10 cellular contexts compared by ENCODE assay signal in the genomic region with DNA sequence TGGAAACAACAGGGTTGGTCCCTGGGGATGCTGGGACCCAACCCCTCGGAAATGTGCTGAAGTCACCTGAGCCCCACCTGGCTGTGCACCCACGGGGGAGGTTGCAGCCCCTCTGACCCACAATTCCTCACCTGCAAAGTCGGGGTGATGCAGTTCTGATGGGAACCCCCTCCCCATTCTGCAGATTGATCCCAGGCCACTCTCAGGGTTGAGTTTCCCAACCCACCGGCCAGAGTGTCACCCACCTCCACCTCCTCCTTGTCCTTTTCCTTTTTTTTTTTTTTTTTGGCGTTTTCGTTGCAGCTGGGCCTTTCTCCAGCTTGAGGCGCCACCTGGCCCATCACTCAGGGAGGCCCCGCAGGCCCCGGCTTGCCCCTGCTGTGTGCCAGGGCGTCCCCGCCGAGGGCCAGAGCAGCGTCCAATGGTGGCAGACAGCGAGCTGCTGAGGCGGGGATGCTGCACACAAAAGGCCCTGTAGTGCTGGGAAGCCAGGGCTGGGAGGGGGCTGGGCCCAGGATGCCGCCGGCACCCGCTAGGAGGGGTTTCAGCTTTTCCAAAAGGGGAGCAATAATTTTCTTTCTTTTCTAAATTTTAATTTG. TPM values are rescaled to one million over a fixed set of nuclear protein-coding genes. Genes with fewer than 3 reads are reported as not detected.
A peak's percentile ranks its signal among the peaks of the same experiment; 100 is the strongest.
DNase-seq lines count a peak whose midpoint lies in the region; ATAC-seq, FAIRE-seq and TF ChIP-seq lines count a peak whose summit lies in the region.
"Had no signal": no experiment of that assay in that cellular context is flagged by ENCODE, and none has a peak within 500 bp of the region (broad histone marks: within the 10 kb centered on the region; RNA-seq: fewer than 3 reads in every experiment).

No MANE protein-coding gene starts in this region.

- H4K20me1 ChIP-seq in K562 (replicated peaks; ENCODE audit: control insufficient read depth, insufficient read depth, low read length) = peaks cover 23% of the 10 kb centered on the region

- no peak for TF ChIP-seq CTCF in K562 (IDR thresholded peaks at IDR 0.05 in 2 of 3, conservative IDR thresholded peaks at IDR 0.05 in 1 of 3; ENCODE audit: insufficient read depth in 2 of 3, low read depth in 1 of 3, low read length in 3 of 3)

- POLR2A ChIA-PET in K562 (lab: Yijun Ruan, JAX) = interaction anchor here (0.9 to 1.0 kb wide), 2 partner anchors 23 to 34 kb away, joined by 3 read pairs; no protein-coding TSS in a partner anchor

- in situ Hi-C loops in K562 (cut with MboI) = no loop called here

- CTCF ChIA-PET in K562 (lab: Yijun Ruan, JAX; ENCODE audit: low intra/inter-chr PET ratio) = interaction anchor here (0.6 to 1.1 kb wide), 3 partner anchors 11 to 95 kb away, joined by 3 to 5 read pairs (median 4); no protein-coding TSS in a partner anchor

- ATAC-seq in K562 = no peak
- ATAC-seq in HG03439 (IDR thresholded peaks at IDR 0.05; ENCODE audit: unreplicated experiment) = no peak
- no peak for ATAC-seq in GM18520 (IDR thresholded peaks at IDR 0.05; ENCODE audit: unreplicated experiment)

- H3K27me3 ChIP-seq in K562 (ENCODE audit: control insufficient read depth in 2 of 2, insufficient read depth in 2 of 2, low read length in 2 of 2) (no peaks in the 10 kb centered on the region), mucosa of rectum (ENCODE audit: control insufficient read depth in 2 of 2, insufficient read depth in 2 of 2, low read length in 2 of 2) (no peaks in the 10 kb centered on the region)
- no peaks in the 10 kb centered on the region for H3K27me3 ChIP-seq in effector memory CD4-positive, alpha-beta T cell (replicated peaks; ENCODE audit: control insufficient read depth, insufficient read depth, low read length, poor library complexity, severe bottlenecking)

- DNase-seq in Ammon's horn (ENCODE audit: low spot score) = peak; percentile 90
- peak; percentile 8 for DNase-seq in NCI-H2029 treated with DMSO at 0.1 percent for 48 hours (lab: John Stamatoyannopoulos, UW)
- DNase-seq in K562 (ENCODE audit: extremely low read depth in 1 of 4, low spot score in 3 of 4) = no peak
- DNase-seq in SW480 (ENCODE audit: low spot score) = no peak
- no peak for DNase-seq in effector memory CD4-positive, alpha-beta T cell
- DNase-seq: activated effector memory CD4-positive, alpha-beta T cell treated with Interleukin-2 at 50 U/mL for 16 hours had no signal

- no peak for TF ChIP-seq EP300 in K562 (IDR thresholded peaks at IDR 0.05; ENCODE audit: low read length)

- H3K36me3 ChIP-seq in K562 (ENCODE audit: control insufficient read depth, insufficient read depth, low read length) (peaks cover 53% of the 10 kb centered on the region; the same call in 2 of the 3 replicates), mucosa of rectum (ENCODE audit: control insufficient read depth in 2 of 2, insufficient read depth in 2 of 2, low read length in 2 of 2) (peaks cover 0 to 7% of the 10 kb centered on the region in 2 donors)
- no peaks in the 10 kb centered on the region for H3K36me3 ChIP-seq in effector memory CD4-positive, alpha-beta T cell (ENCODE audit: control insufficient read depth, insufficient read depth, low read length)

- no peak overlapping the region for H3K4me3 ChIP-seq in K562
- peak overlapping the region in 1 of 2 donors; percentile 3 for H3K4me3 ChIP-seq in mucosa of rectum (ENCODE audit: low read length in 2 of 2)
- H3K4me3 ChIP-seq in effector memory CD4-positive, alpha-beta T cell (ENCODE audit: insufficient read depth, low read depth, low read length, poor library complexity, severe bottlenecking) = no peak overlapping the region

- 35% methylated on average over 14 of the region's 18 CpGs for WGBS in K562 (ENCODE audit: insufficient coverage, low coverage, missing lambda C conversion rate)

- peak overlapping the region; percentile 64 for H3K4me2 ChIP-seq in K562 (ENCODE audit: insufficient read depth, low read length)

- H3K9ac ChIP-seq in K562 (ENCODE audit: insufficient read depth in 1 of 2, low read depth in 2 of 2, low read length in 2 of 2) = peak overlapping the region in 1 of 2 experiments; percentile 86; a peak in 2 of 4 replicates
- H3K9ac ChIP-seq in mucosa of rectum (ENCODE audit: low read depth in 1 of 2, low read length in 2 of 2) = peak overlapping the region; percentile 32 to 60

- BruUV-seq in K562 (replicated peaks; lab: Mats Ljungman, UMichigan) = no TSS peak

- H3K9me3 ChIP-seq in K562 (replicated peaks; ENCODE audit: control insufficient read depth, insufficient read depth, low read depth, low read length) (no peaks in the 10 kb centered on the region), mucosa of rectum (ENCODE audit: control insufficient read depth in 2 of 2, low read length in 2 of 2) (no peaks in the 10 kb centered on the region)
- H3K9me3 ChIP-seq in effector memory CD4-positive, alpha-beta T cell (ENCODE audit: control insufficient read depth, low read length) = no peaks in the 10 kb centered on the region

- intact Hi-C loops in K562 (cut with micrococcal nuclease) = loop anchor here (1.0 to 10.0 kb wide), 3 partner anchors 44 to 213 kb away; no protein-coding TSS in a partner anchor

- peaks cover 65% of the 10 kb centered on the region for H3K79me2 ChIP-seq in K562 (ENCODE audit: control insufficient read depth, insufficient read depth, low read length)

- TF ChIP-seq POLR2A in K562 (conservative IDR thresholded peaks at IDR 0.05) = no peak

- peak overlapping the region; percentile 25; the same call in 1 of the 3 replicates for H3K27ac ChIP-seq in K562 (ENCODE audit: extremely low read depth, low read depth, low read length)
- H3K27ac ChIP-seq in mucosa of rectum (ENCODE audit: low read depth in 2 of 2, low read length in 2 of 2) = peak overlapping the region; percentile 34 to 76
- no peak overlapping the region for H3K27ac ChIP-seq in effector memory CD4-positive, alpha-beta T cell (ENCODE audit: insufficient read depth, low read length, poor library complexity, severe bottlenecking)

- H2AFZ ChIP-seq in K562 (ENCODE audit: low read depth, low read length) = no peak overlapping the region

- H3K9me1 ChIP-seq in K562 (ENCODE audit: control insufficient read depth, insufficient read depth, low read length) = peaks cover 3% of the 10 kb centered on the region

- TF ChIP-seq RAD21 in K562 (CRISPR knock-in tag; conservative IDR thresholded peaks at IDR 0.05 in 1 of 2, IDR thresholded peaks at IDR 0.05 in 1 of 2) = no peak

- FAIRE-seq in K562 (lab: Jason Lieb, UNC) = no peak
- FAIRE-seq: islet of Langerhans had no signal

- H3K4me1 ChIP-seq in K562 (replicated peaks in 1 of 2; ENCODE audit: control insufficient read depth in 2 of 2, insufficient read depth in 2 of 2, low read length in 2 of 2) = peaks cover 42 to 79% of the 10 kb centered on the region in 2 experiments
- peaks cover 47 to 48% of the 10 kb centered on the region in 2 donors for H3K4me1 ChIP-seq in mucosa of rectum (ENCODE audit: control insufficient read depth in 2 of 2, insufficient read depth in 2 of 2, low read length in 2 of 2)
- H3K4me1 ChIP-seq in effector memory CD4-positive, alpha-beta T cell (ENCODE audit: control insufficient read depth, insufficient read depth, low read length, poor library complexity, severe bottlenecking) = peaks cover 18% of the 10 kb centered on the region

RNA-seq across cellular contexts. Expression of gene PIK3R2, which starts 4.6 kb away (rescaled TPM):
- 17.4 and 45.8 TPM in 2 replicates for total RNA-seq in K562 (2011; cell fraction: chromatin; rRNA removed; ENCODE audit: low replicate concordance)
- 15.9 and 22.2 TPM in 2 replicates for total RNA-seq in K562 (2011; cell fraction: nucleolus; rRNA removed)
- 10.8 and 13.3 TPM in 2 replicates for total RNA-seq in K562 (2011; cell fraction: nucleoplasm; rRNA removed)
- total RNA-seq in K562 (2014; rRNA removed) (10.8 and 15.3 TPM in 2 replicates), K562 (2014; rRNA removed; fragmentation: Illumina TruSeq; extraction: Trizol) (3.3 and 4.7 TPM in 2 replicates), K562 (2015; rRNA removed; fragmentation: Illumina TruSeq; extraction: Trizol) (6.6 and 6.8 TPM in 2 replicates), K562 (2021) (37.9 and 41.2 TPM in 2 replicates)
- polyA plus RNA-seq in K562 (2011; rRNA removed) (5.3 and 7.8 TPM in 2 replicates), K562 (2014; fragmentation: Illumina TruSeq; extraction: Trizol) (1.5 and 1.6 TPM in 2 replicates), K562 (2014; fragmentation: Nextera tagmentation; extraction: Ambion mirVana) (under 1 TPM; 0.39 to 0.65 TPM), K562 (2014; rRNA removed) (6.1 and 14.0 TPM in 2 replicates)
- 5.8 and 9.6 TPM in 2 replicates for polyA plus RNA-seq in K562 (2011; cell fraction: cytosol; rRNA removed)
- polyA plus RNA-seq in K562 (2011; cell fraction: nucleus; rRNA removed) = 15.7 and 21.7 TPM in 2 replicates
- 16.2 and 18.1 TPM in 2 replicates for polyA plus RNA-seq in K562 (2012)
- polyA minus RNA-seq in K562 (2011; rRNA and poly(A)+ RNA removed) = 4.9 and 5.2 TPM in 2 replicates
- 19.0 and 26.3 TPM in 2 replicates for polyA minus RNA-seq in K562 (2011; cell fraction: cytosol; rRNA and poly(A)+ RNA removed)
- polyA minus RNA-seq in K562 (2011; cell fraction: nucleus; rRNA and poly(A)+ RNA removed) = 5.9 and 12.0 TPM in 2 replicates

RNA-seq across cellular contexts. Expression of gene IFI30, which starts 16.0 kb away (rescaled TPM):
- total RNA-seq in K562 (2011; cell fraction: chromatin; rRNA removed; ENCODE audit: low replicate concordance) = 38.5 and 88.6 TPM in 2 replicates
- 187 and 195 TPM in 2 replicates for total RNA-seq in K562 (2011; cell fraction: nucleolus; rRNA removed)
- 104 and 132 TPM in 2 replicates for total RNA-seq in K562 (2011; cell fraction: nucleoplasm; rRNA removed)
- total RNA-seq in K562 (2014; rRNA removed) (109 and 168 TPM in 2 replicates), K562 (2014; rRNA removed; fragmentation: Illumina TruSeq; extraction: Trizol) (56.6 and 63.7 TPM in 2 replicates), K562 (2015; rRNA removed; fragmentation: Illumina TruSeq; extraction: Trizol) (74.3 and 78.9 TPM in 2 replicates), K562 (2021) (103 and 119 TPM in 2 replicates)
- polyA plus RNA-seq in K562 (2011; rRNA removed) (68.3 and 111 TPM in 2 replicates), K562 (2014; fragmentation: Illumina TruSeq; extraction: Trizol) (108 and 148 TPM in 2 replicates), K562 (2014; fragmentation: Nextera tagmentation; extraction: Ambion mirVana) (100 to 1,000 TPM; 343 to 430 TPM), K562 (2014; rRNA removed) (129 and 166 TPM in 2 replicates)
- 119 and 287 TPM in 2 replicates for polyA plus RNA-seq in K562 (2011; cell fraction: cytosol; rRNA removed)
- polyA plus RNA-seq in K562 (2011; cell fraction: nucleus; rRNA removed) = 39.3 and 70.8 TPM in 2 replicates
- 58.1 and 113 TPM in 2 replicates for polyA plus RNA-seq in K562 (2012)
- 52.6 and 94.8 TPM in 2 replicates for polyA minus RNA-seq in K562 (2011; rRNA and poly(A)+ RNA removed)
- polyA minus RNA-seq in K562 (2011; cell fraction: cytosol; rRNA and poly(A)+ RNA removed) = 53.2 and 63.4 TPM in 2 replicates
- polyA minus RNA-seq in K562 (2011; cell fraction: nucleus; rRNA and poly(A)+ RNA removed) = 10.0 and 11.3 TPM in 2 replicates

RNA-seq across cellular contexts. Expression of gene MPV17L2, which starts 35.5 kb away (rescaled TPM):
- 8.8 and 30.9 TPM in 2 replicates for total RNA-seq in K562 (2011; cell fraction: chromatin; rRNA removed; ENCODE audit: low replicate concordance)
- total RNA-seq in K562 (2011; cell fraction: nucleolus; rRNA removed) = 42.9 and 46.5 TPM in 2 replicates
- total RNA-seq in K562 (2011; cell fraction: nucleoplasm; rRNA removed) = 23.2 and 24.7 TPM in 2 replicates
- total RNA-seq in K562 (2014; rRNA removed) (37.8 and 54.6 TPM in 2 replicates), K562 (2014; rRNA removed; fragmentation: Illumina TruSeq; extraction: Trizol) (11.7 and 21.1 TPM in 2 replicates), K562 (2015; rRNA removed; fragmentation: Illumina TruSeq; extraction: Trizol) (27.8 and 28.5 TPM in 2 replicates), K562 (2021) (31.7 and 33.8 TPM in 2 replicates)
- polyA plus RNA-seq in K562 (2011; rRNA removed) (28.4 and 49.3 TPM in 2 replicates), K562 (2014; fragmentation: Illumina TruSeq; extraction: Trizol) (60.2 and 60.9 TPM in 2 replicates), K562 (2014; fragmentation: Nextera tagmentation; extraction: Ambion mirVana) (10 to 100 TPM; 10.6 to 11.0 TPM), K562 (2014; rRNA removed) (60.0 and 67.1 TPM in 2 replicates)
- 61.2 and 112 TPM in 2 replicates for polyA plus RNA-seq in K562 (2011; cell fraction: cytosol; rRNA removed)
- polyA plus RNA-seq in K562 (2011; cell fraction: nucleus; rRNA removed) = 20.0 and 27.3 TPM in 2 replicates
- 30.6 and 34.2 TPM in 2 replicates for polyA plus RNA-seq in K562 (2012)
- 14.7 and 21.0 TPM in 2 replicates for polyA minus RNA-seq in K562 (2011; rRNA and poly(A)+ RNA removed)
- 13.2 and 21.0 TPM in 2 replicates for polyA minus RNA-seq in K562 (2011; cell fraction: cytosol; rRNA and poly(A)+ RNA removed)
- 10.2 and 11.6 TPM in 2 replicates for polyA minus RNA-seq in K562 (2011; cell fraction: nucleus; rRNA and poly(A)+ RNA removed)

RNA-seq across cellular contexts. Expression of gene RAB3A, which starts 46.3 kb away (rescaled TPM):
- total RNA-seq in K562 (2011; cell fraction: chromatin; rRNA removed; ENCODE audit: low replicate concordance) = 10.4 and 16.2 TPM in 2 replicates
- 8.7 and 9.3 TPM in 2 replicates for total RNA-seq in K562 (2011; cell fraction: nucleolus; rRNA removed)
- 7.6 and 8.3 TPM in 2 replicates for total RNA-seq in K562 (2011; cell fraction: nucleoplasm; rRNA removed)
- total RNA-seq in K562 (2014; rRNA removed) = 0.86 and 2.5 TPM in 2 replicates
- 0.26 and 0.69 TPM in 2 replicates for total RNA-seq in K562 (2014; rRNA removed; fragmentation: Illumina TruSeq; extraction: Trizol)
- total RNA-seq in K562 (2015; rRNA removed; fragmentation: Illumina TruSeq; extraction: Trizol) = 1.6 and 1.7 TPM in 2 replicates
- total RNA-seq in K562 (2021) = 3.7 and 5.1 TPM in 2 replicates
- polyA plus RNA-seq in K562 (2011; rRNA removed) = 0.84 and 2.9 TPM in 2 replicates
- polyA plus RNA-seq in K562 (2011; cell fraction: cytosol; rRNA removed) = 1.7 and 3.2 TPM in 2 replicates
- 4.7 and 6.5 TPM in 2 replicates for polyA plus RNA-seq in K562 (2011; cell fraction: nucleus; rRNA removed)
- 1.5 and 2.0 TPM in 2 replicates for polyA plus RNA-seq in K562 (2012)
- 1.9 and 2.8 TPM in 2 replicates for polyA plus RNA-seq in K562 (2014; fragmentation: Illumina TruSeq; extraction: Trizol)
- under 1 TPM in 1 of 2 experiments, not detected in 1; 0.17 TPM for polyA plus RNA-seq in K562 (2014; fragmentation: Nextera tagmentation; extraction: Ambion mirVana)
- 0.94 and 1.00 TPM in 2 replicates for polyA plus RNA-seq in K562 (2014; rRNA removed)
- 6.4 and 9.5 TPM in 2 replicates for polyA minus RNA-seq in K562 (2011; rRNA and poly(A)+ RNA removed)
- polyA minus RNA-seq in K562 (2011; cell fraction: cytosol; rRNA and poly(A)+ RNA removed) = 5.4 and 7.2 TPM in 2 replicates
- polyA minus RNA-seq in K562 (2011; cell fraction: nucleus; rRNA and poly(A)+ RNA removed) = 3.9 and 8.4 TPM in 2 replicates

RNA-seq across cellular contexts. Expression of gene MAST3, which starts 60.0 kb away (rescaled TPM):
- 13.6 and 45.1 TPM in 2 replicates for total RNA-seq in K562 (2011; cell fraction: chromatin; rRNA removed; ENCODE audit: low replicate concordance)
- total RNA-seq in K562 (2011; cell fraction: nucleolus; rRNA removed) = 19.7 and 22.0 TPM in 2 replicates
- 15.4 and 16.2 TPM in 2 replicates for total RNA-seq in K562 (2011; cell fraction: nucleoplasm; rRNA removed)
- total RNA-seq in K562 (2014; rRNA removed) (2.4 and 3.4 TPM in 2 replicates), K562 (2014; rRNA removed; fragmentation: Illumina TruSeq; extraction: Trizol) (0.99 and 1.3 TPM in 2 replicates), K562 (2015; rRNA removed; fragmentation: Illumina TruSeq; extraction: Trizol) (1.7 and 2.0 TPM in 2 replicates), K562 (2021) (9.9 and 11.8 TPM in 2 replicates)
- polyA plus RNA-seq in K562 (2011; rRNA removed) (1.5 and 2.9 TPM in 2 replicates), K562 (2014; fragmentation: Illumina TruSeq; extraction: Trizol) (3.4 and 4.2 TPM in 2 replicates), K562 (2014; fragmentation: Nextera tagmentation; extraction: Ambion mirVana) (1 to 10 TPM in 1 of 2 experiments, under 1 TPM in 1; 0.94 to 2.5 TPM), K562 (2014; rRNA removed) (3.4 and 3.7 TPM in 2 replicates)
- polyA plus RNA-seq in K562 (2011; cell fraction: cytosol; rRNA removed) = 1.7 and 2.2 TPM in 2 replicates
- polyA plus RNA-seq in K562 (2011; cell fraction: nucleus; rRNA removed) = 8.8 and 12.1 TPM in 2 replicates
- 4.2 and 5.1 TPM in 2 replicates for polyA plus RNA-seq in K562 (2012)
- polyA minus RNA-seq in K562 (2011; rRNA and poly(A)+ RNA removed) = 2.1 and 2.3 TPM in 2 replicates
- 5.7 and 6.8 TPM in 2 replicates for polyA minus RNA-seq in K562 (2011; cell fraction: cytosol; rRNA and poly(A)+ RNA removed)
- 6.5 and 6.8 TPM in 2 replicates for polyA minus RNA-seq in K562 (2011; cell fraction: nucleus; rRNA and poly(A)+ RNA removed)

Comparison
In these comparisons a context has a peak if more than half of its experiments do, and no peak if none do; other contexts are left out.
1. DNase-seq: peak in Ammon's horn (single experiment) and NCI-H2029 treated with DMSO at 0.1 percent for 48 hours (single experiment); none in K562 (0 of 4), SW480 (single experiment) and effector memory CD4-positive, alpha-beta T cell (0 of 3).